1 cellular context compared by ENCODE assay signal in the genomic region with DNA sequence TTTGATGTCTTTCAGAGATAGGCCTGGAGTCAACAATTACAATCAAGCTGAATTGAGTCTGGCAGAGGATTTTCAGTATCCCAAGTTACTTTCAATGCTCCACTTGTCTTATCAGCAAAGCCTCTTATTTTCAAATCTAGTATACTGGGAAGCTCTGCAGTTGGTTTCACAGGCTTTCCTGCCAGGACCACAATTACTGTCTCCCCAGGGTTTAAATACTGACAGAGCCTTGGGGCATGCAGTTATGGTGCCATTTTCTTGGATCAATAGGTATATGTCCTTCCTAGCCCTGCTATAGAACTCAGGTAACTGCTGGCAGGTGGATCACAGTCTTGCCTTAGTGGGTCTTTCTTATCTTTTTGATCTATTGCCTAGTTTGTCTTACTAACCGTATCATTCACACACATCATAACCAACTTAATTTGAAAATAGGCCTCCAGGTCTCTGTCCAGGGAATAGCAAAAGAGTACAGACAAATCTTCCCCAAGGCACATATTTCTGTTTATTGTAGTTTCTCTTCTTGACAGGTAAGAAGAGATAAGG.
TF ChIP-seq lines count a peak whose summit lies in the region.

No MANE protein-coding gene starts in this region.

TF ChIP-seq in HepG2, 621 proteins besides CTCF, POLR2A, EP300 and RAD21:
- 0 out of 2 replicates have a peak, but pooled peaks have one; percentile 0 for TF ChIP-seq JUNB (CRISPR knock-in tag; IDR thresholded peaks at IDR 0.05; ENCODE audit: borderline replicate concordance)
- TF ChIP-seq JUND (CRISPR knock-in tag; IDR thresholded peaks at IDR 0.05) = peak; percentile 1; the same call in 1 of the 2 replicates
- TF ChIP-seq ZBTB20 (CRISPR knock-in tag; IDR thresholded peaks at IDR 0.05; ENCODE audit: borderline replicate concordance, low read depth) = no peak
